Comparison of ENCODE assay signal across 11 cellular contexts in the genomic region with DNA sequence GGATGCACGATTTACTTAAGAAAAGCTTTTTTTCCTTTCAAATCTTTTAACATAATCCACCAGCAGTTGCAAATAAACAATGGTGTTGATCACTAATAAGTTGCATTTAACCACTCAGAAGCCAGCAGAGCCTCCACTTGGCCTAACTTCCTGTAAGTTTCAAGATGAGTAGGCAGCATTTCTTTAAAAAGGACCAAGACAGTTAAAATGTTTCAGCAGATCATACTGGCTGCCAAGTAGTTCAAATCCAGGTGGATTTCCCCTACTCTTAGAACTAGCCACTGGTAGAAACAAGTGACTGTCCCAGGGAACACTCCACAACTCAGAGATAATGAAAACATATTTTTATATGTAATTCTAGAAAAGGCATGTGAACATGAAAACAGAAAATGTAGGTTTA. TPM values are rescaled to one million over a fixed set of nuclear protein-coding genes. Genes with fewer than 3 reads are reported as not detected.
DNase-seq lines count a peak whose midpoint lies in the region; ATAC-seq and TF ChIP-seq lines count a peak whose summit lies in the region.
"Had no signal": no experiment of that assay in that cellular context is flagged by ENCODE, and none has a peak within 500 bp of the region (broad histone marks: within the 10 kb centered on the region; RNA-seq: fewer than 3 reads in every experiment).

No MANE protein-coding gene starts in this region.

- TF ChIP-seq CTCF in RWPE1 (conservative IDR thresholded peaks at IDR 0.05; ENCODE audit: low read depth): no peak

- POLR2A ChIA-PET in RWPE1 (lab: Yijun Ruan, JAX; ENCODE audit: low non-redundant PET): no interaction called here

- H3K4me3 Mint-ChIP-seq in activated naive CD8-positive, alpha-beta T cell: no peak overlapping the region

- intact Hi-C loops in right cardiac atrium (cut with DNase I): loop anchor here in 1 of 4 donors (10.0 kb wide), 1 partner anchor 86 kb away; no protein-coding TSS in a partner anchor

- peaks cover 68% of the 10 kb centered on the region for H3K4me1 Mint-ChIP-seq in activated naive CD8-positive, alpha-beta T cell (ENCODE audit: low read depth)

- DNase-seq in AML-193 (lab: John Stamatoyannopoulos, UW) (peak; percentile 41 to 42), NCI-H748 treated with DMSO at 0.1 percent for 48 hours (lab: John Stamatoyannopoulos, UW) (no peak), right cardiac atrium (no peak), RWPE1 (ENCODE audit: low spot score) (no peak)
- DNase-seq: adrenal gland, KG1 had no signal

- H3K27ac ChIP-seq in right cardiac atrium (ENCODE audit: low read length) (no peak overlapping the region), RWPE1 (no peak overlapping the region)
- H3K27ac ChIP-seq: adrenal gland had no signal

- H3K27me3 Mint-ChIP-seq in activated naive CD8-positive, alpha-beta T cell: no peaks in the 10 kb centered on the region

- ATAC-seq in GM18861 (IDR thresholded peaks at IDR 0.05; ENCODE audit: unreplicated experiment) (peak; percentile 58), HG03378 (IDR thresholded peaks at IDR 0.05; ENCODE audit: unreplicated experiment) (peak; percentile 67), right cardiac atrium (no peak), GM18505 (IDR thresholded peaks at IDR 0.05; ENCODE audit: unreplicated experiment) (no peak)

- H3K4me1 ChIP-seq in right cardiac atrium (ENCODE audit: control insufficient read depth, insufficient read depth, low read length): no peaks in the 10 kb centered on the region

- CTCF ChIA-PET in RWPE1 (lab: Yijun Ruan, JAX): no interaction called here

- H3K9me3 Mint-ChIP-seq in activated naive CD8-positive, alpha-beta T cell (ENCODE audit: low read depth): no peaks in the 10 kb centered on the region

- no peak for TF ChIP-seq POLR2A in GM18505 (IDR thresholded peaks at IDR 0.05; ENCODE audit: borderline replicate concordance, extremely low read depth, insufficient read depth, insufficient read length)

- H3K4me3 ChIP-seq in right cardiac atrium (ENCODE audit: low read length): no peak overlapping the region
- H3K4me3 ChIP-seq: adrenal gland had no signal

- no peaks in the 10 kb centered on the region for H3K36me3 Mint-ChIP-seq in activated naive CD8-positive, alpha-beta T cell

- H3K27me3 ChIP-seq in right cardiac atrium (ENCODE audit: control insufficient read depth, insufficient read depth): no peaks in the 10 kb centered on the region
- H3K27me3 ChIP-seq: adrenal gland had no signal

- H3K27ac Mint-ChIP-seq in activated naive CD8-positive, alpha-beta T cell: peak overlapping the region; percentile 59

- 59% methylated on average over 1 of the region's 1 CpG for WGBS in right cardiac atrium

- H3K9me3 ChIP-seq in right cardiac atrium (ENCODE audit: control insufficient read depth, low read length): no peaks in the 10 kb centered on the region
- H3K9me3 ChIP-seq: adrenal gland had no signal

RNA-seq across cellular contexts. Expression of gene RFFL, which starts 17.0 kb away (rescaled TPM):
- 10 to 100 TPM; 17.2 to 20.0 (median 18.4) TPM for total RNA-seq in right cardiac atrium
- polyA plus RNA-seq in right cardiac atrium: 5.7 TPM

RNA-seq across cellular contexts. Expression of gene RAD51D, which starts 39.1 kb away (rescaled TPM):
- total RNA-seq in right cardiac atrium: 1 to 10 TPM; 5.8 to 7.1 (median 6.4) TPM
- polyA plus RNA-seq in right cardiac atrium: 3.4 TPM

RNA-seq across cellular contexts. Expression of gene FNDC8, which starts 40.9 kb away (rescaled TPM):
- total RNA-seq in right cardiac atrium: not detected
- not detected for polyA plus RNA-seq in right cardiac atrium
- total RNA-seq: adrenal gland had no signal
- polyA plus RNA-seq: adrenal gland, neural cell had no signal

Comparison
In these comparisons a context has a peak if more than half of its experiments do, and no peak if none do; other contexts are left out.
1. DNase-seq: peak in AML-193 (2 of 2); none in NCI-H748 treated with DMSO at 0.1 percent for 48 hours (single experiment), right cardiac atrium (0 of 3) and RWPE1 (single experiment).
2. ATAC-seq: peak in GM18861 (single experiment) and HG03378 (single experiment); none in right cardiac atrium (0 of 2) and GM18505 (single experiment).